11 cellular contexts compared by ENCODE assay signal in genomic region chr3:14429237-14429636, GRCh38. TPM values are rescaled to one million over a fixed set of nuclear protein-coding genes. Genes with fewer than 3 reads are reported as not detected.
A peak's percentile ranks its signal among the peaks of the same experiment; 100 is the strongest.
DNase-seq lines count a peak whose midpoint lies in the region; ATAC-seq, FAIRE-seq and TF ChIP-seq lines count a peak whose summit lies in the region.
"Had no signal": no experiment of that assay in that cellular context is flagged by ENCODE, and none has a peak within 500 bp of the region (broad histone marks: within the 10 kb centered on the region; RNA-seq: fewer than 3 reads in every experiment).

No MANE protein-coding gene starts in this region.

- no peak overlapping the region for H3K9ac ChIP-seq in colonic mucosa (ENCODE audit: low read depth in 2 of 2, low read length in 2 of 2)

- H3K27me3 ChIP-seq in colonic mucosa, result no peaks in the 10 kb centered on the region

- CTCF ChIA-PET in WTC11 (lab: Charles Lee), result no interaction called here

- H3K4me3 ChIP-seq in colonic mucosa, result no peak overlapping the region

- FAIRE-seq in GM12891 (lab: Jason Lieb, UNC) (no peak), GM12892 (lab: Jason Lieb, UNC) (no peak)
- FAIRE-seq: D721Med had no signal

- TF ChIP-seq POLR2A in GM12891 (IDR thresholded peaks at IDR 0.05; ENCODE audit: low read depth, low read length) (no peak), GM12892 (IDR thresholded peaks at IDR 0.05; ENCODE audit: low read depth, low read length) (no peak)

- intact Hi-C loops in colonic mucosa (cut with DNase I), result no loop called here

- ATAC-seq in WTC11, result no peak

- H3K27ac Mint-ChIP-seq in WTC11, result peak overlapping the region; percentile 43; the same call in 1 of the 2 replicates

- no peak overlapping the region for H3K27ac ChIP-seq in colonic mucosa

- no peaks in the 10 kb centered on the region for H3K36me3 ChIP-seq in colonic mucosa

- no peaks in the 10 kb centered on the region for H3K9me3 Mint-ChIP-seq in WTC11

- H3K4me1 ChIP-seq in colonic mucosa, result peaks cover 20% of the 10 kb centered on the region

- H3K4me1 Mint-ChIP-seq in WTC11, result peaks cover 54% of the 10 kb centered on the region

- POLR2A ChIA-PET in WTC11 (lab: Charles Lee), result no interaction called here

- H3K36me3 Mint-ChIP-seq in WTC11, result no peaks in the 10 kb centered on the region

- DNase-seq in Ammon's horn (ENCODE audit: low spot score), result peak; percentile 72
- DNase-seq in GM12891 (ENCODE audit: insufficient read length, low spot score), result no peak
- DNase-seq in WTC11 (ENCODE audit: low spot score), result no peak
- peak; percentile 75 for DNase-seq in medulla oblongata (ENCODE audit: extremely low spot score)
- DNase-seq in HT-29 (ENCODE audit: low spot score), result no peak
- no peak for DNase-seq in colonic mucosa
- no peak for DNase-seq in GM12892 (ENCODE audit: insufficient read length)
- DNase-seq in kidney tubule cell (ENCODE audit: low spot score), result no peak
- DNase-seq: KBM-7, NCI-H510A had no signal

- no peaks in the 10 kb centered on the region for H3K9me3 ChIP-seq in colonic mucosa

- H3K4me3 Mint-ChIP-seq in WTC11, result no peak overlapping the region

- TF ChIP-seq CTCF in WTC11 (IDR thresholded peaks at IDR 0.05) (no peak), colonic mucosa (IDR thresholded peaks at IDR 0.05) (no peak)

- H3K27me3 Mint-ChIP-seq in WTC11 (ENCODE audit: low read depth), result no peaks in the 10 kb centered on the region

TF ChIP-seq in GM12891, 5 proteins besides CTCF, POLR2A, EP300 and RAD21:
- peak; percentile 37 for TF ChIP-seq SPI1 (IDR thresholded peaks at IDR 0.05; ENCODE audit: low read depth, low read length)
- TF ChIP-seq TAF1 (IDR thresholded peaks at IDR 0.05; ENCODE audit: low read depth, low read length), result no peak

TF ChIP-seq in WTC11, 78 proteins besides CTCF, POLR2A, EP300 and RAD21:
- TF ChIP-seq TCF7 (CRISPR knock-in tag; IDR thresholded peaks at IDR 0.05; ENCODE audit: low read depth) (no peak), E2F1 (CRISPR knock-in tag; IDR thresholded peaks at IDR 0.05) (no peak), TEAD4 (CRISPR knock-in tag; IDR thresholded peaks at IDR 0.05) (no peak), ZNF671 (CRISPR knock-in tag; IDR thresholded peaks at IDR 0.05) (no peak), ATF1 (CRISPR knock-in tag; IDR thresholded peaks at IDR 0.05) (no peak), FOXP4 (CRISPR knock-in tag; IDR thresholded peaks at IDR 0.05) (no peak), TP53 (CRISPR knock-in tag; IDR thresholded peaks at IDR 0.05) (no peak), ATF3 (CRISPR knock-in tag; conservative IDR thresholded peaks at IDR 0.05) (no peak), TEAD1 (CRISPR knock-in tag; IDR thresholded peaks at IDR 0.05) (no peak), ZSCAN18 (CRISPR knock-in tag; IDR thresholded peaks at IDR 0.05) (no peak), HMGA2 (CRISPR knock-in tag; IDR thresholded peaks at IDR 0.05) (no peak), STAT6 (CRISPR knock-in tag; conservative IDR thresholded peaks at IDR 0.05; ENCODE audit: low read depth) (no peak)

RNA-seq across cellular contexts. Expression of gene SLC6A6, which starts 26.8 kb away (rescaled TPM):
- polyA plus RNA-seq in GM12891 (2012; ENCODE audit: low read depth, missing spikeins), result 10.0 TPM
- total RNA-seq in WTC11 (2021) (144 to 211 TPM (median 147 TPM) in 3 replicates), colonic mucosa (10 to 100 TPM in 1 of 2 donors, 1 to 10 TPM in 1; 7.2 to 13.0 TPM)
- total RNA-seq in HT-29 (2014; rRNA removed; shearing (Covaris generic)), result 51.5 and 55.3 TPM in 2 replicates
- polyA plus RNA-seq in GM12892 (2012; ENCODE audit: missing spikeins), result 15.9 TPM

Comparison
In these comparisons a context has a peak if more than half of its experiments do, and no peak if none do; other contexts are left out.
1. DNase-seq: peak in Ammon's horn (single experiment) and medulla oblongata (single experiment); none in GM12891 (single experiment), WTC11 (single experiment), HT-29 (single experiment), colonic mucosa (single experiment), GM12892 (single experiment) and kidney tubule cell (single experiment).